In genomic region chr11:120400564-120401364, GRCh38 we compare ENCODE assay signal across 9 cellular contexts.
DNase-seq lines count a peak whose midpoint lies in the region; ATAC-seq and TF ChIP-seq lines count a peak whose summit lies in the region.
"Had no signal": no experiment of that assay in that cellular context is flagged by ENCODE, and none has a peak within 500 bp of the region (broad histone marks: within the 10 kb centered on the region; RNA-seq: fewer than 3 reads in every experiment).

No MANE protein-coding gene starts in this region.

- H3K4me1 ChIP-seq in mesodermal cell (ENCODE audit: control insufficient read depth, insufficient read depth, low read length, poor library complexity, severe bottlenecking): peaks cover 30% of the 10 kb centered on the region

- H3K4me3 ChIP-seq in BJ (ENCODE audit: low read depth, low read length): peak overlapping the region; percentile 7; the same call in 1 of the 2 replicates
- H3K4me3 ChIP-seq in cardiac fibroblast (replicated peaks in 1 of 2; ENCODE audit: low read depth in 2 of 2, low read length in 2 of 2): peak overlapping the region in 1 of 2 donors; percentile 45
- no peak overlapping the region for H3K4me3 ChIP-seq in mesodermal cell (ENCODE audit: extremely low read depth, insufficient read depth, low read length, poor library complexity, severe bottlenecking)

- H3K27ac ChIP-seq in mesodermal cell (ENCODE audit: low read depth, low read length, severe bottlenecking): peak overlapping the region; percentile 58

- no peak for ATAC-seq in HG02623 (IDR thresholded peaks at IDR 0.05; ENCODE audit: unreplicated experiment)

- DNase-seq in BJ (ENCODE audit: low read depth) (peak; percentile 96), MV-4-11 (lab: John Stamatoyannopoulos, UW) (peak; percentile 90), cardiac fibroblast (ENCODE audit: low read depth in 2 of 2) (peak; percentile 93 to 99), NCI-H748 (lab: John Stamatoyannopoulos, UW; ENCODE audit: unreplicated experiment) (no peak), germinal center (ENCODE audit: low spot score) (no peak)
- DNase-seq in activated naive CD4-positive, alpha-beta T cell treated with anti-CD3 and anti-CD28 coated beads, Interleukin-2, amount 50 U/mL, for 16 hours: no peak
- DNase-seq: activated naive CD8-positive, alpha-beta T cell treated with anti-CD3 and anti-CD28 coated beads, Interleukin-2, amount 10 ng/mL, durations not matched to agents 7 days and 5 days had no signal

- no peaks in the 10 kb centered on the region for H3K27me3 ChIP-seq in BJ (ENCODE audit: control insufficient read depth, insufficient read depth, low read length)

- H3K36me3 ChIP-seq in BJ (ENCODE audit: control insufficient read depth, insufficient read depth, low read length) (no peaks in the 10 kb centered on the region), mesodermal cell (ENCODE audit: control insufficient read depth, insufficient read depth, low read length) (no peaks in the 10 kb centered on the region)

- no peaks in the 10 kb centered on the region for H3K9me3 ChIP-seq in mesodermal cell (ENCODE audit: control insufficient read depth, low read length)

- 81 to 100% methylated on average over 1 to 5 of the region's 7 CpGs for WGBS in mesodermal cell (ENCODE audit: insufficient coverage in 2 of 2), 2 experiments

- TF ChIP-seq CTCF in BJ (IDR thresholded peaks at IDR 0.05; ENCODE audit: insufficient read depth, low read depth, low read length) (no peak), cardiac fibroblast (IDR thresholded peaks at IDR 0.05; ENCODE audit: low read depth, low read length) (no peak)

- CTCF ChIA-PET in BJ (lab: Yijun Ruan, JAX): interaction anchor here (0.9 to 1.4 kb wide), 3 partner anchors 13 to 67 kb away, joined by 3 to 4 read pairs (median 4); partner anchors contain the start of gene ARHGEF12

- POLR2A ChIA-PET in BJ (lab: Charles Lee): interaction anchor here (0.6 to 1.5 kb wide), 3 partner anchors 13 to 345 kb away, joined by 3 to 6 read pairs (median 4); partner anchors contain the start of gene ARHGEF12

Comparison
In these comparisons a context has a peak if more than half of its experiments do, and no peak if none do; other contexts are left out.
1. DNase-seq: peak in BJ (single experiment), MV-4-11 (single experiment) and cardiac fibroblast (2 of 2); none in NCI-H748 (single experiment), germinal center (single experiment) and activated naive CD4-positive, alpha-beta T cell treated with anti-CD3 and anti-CD28 coated beads, Interleukin-2, amount 50 U/mL, for 16 hours (single experiment).